9 cellular contexts compared by ENCODE assay signal in genomic region chr2:3001595-3002184, GRCh38.
A peak's percentile ranks its signal among the peaks of the same experiment; 100 is the strongest.
DNase-seq lines count a peak whose midpoint lies in the region; ATAC-seq and TF ChIP-seq lines count a peak whose summit lies in the region.
"Had no signal": no experiment of that assay in that cellular context is flagged by ENCODE, and none has a peak within 500 bp of the region (broad histone marks: within the 10 kb centered on the region; RNA-seq: fewer than 3 reads in every experiment).

No MANE protein-coding gene starts in this region.

- peak; percentile 84 for ATAC-seq in HG03442 (IDR thresholded peaks at IDR 0.05; ENCODE audit: unreplicated experiment)

- no peak overlapping the region for H3K27ac Mint-ChIP-seq in neural crest cell (ENCODE audit: unreplicated experiment)

- TF ChIP-seq CTCF in GM12864 (IDR thresholded peaks at IDR 0.05; ENCODE audit: low read depth, low read length, missing control alignments) = peak; percentile 26
- no peak for TF ChIP-seq CTCF in cardiac fibroblast (IDR thresholded peaks at IDR 0.05; ENCODE audit: low read depth, low read length)
- peak; percentile 33 for TF ChIP-seq CTCF in neural crest cell (conservative IDR thresholded peaks at IDR 0.05)

- no peak for DNase-seq in GM12864 (ENCODE audit: low read depth)
- DNase-seq in cardiac fibroblast (ENCODE audit: low read depth in 2 of 2) = peak; percentile 0 to 42
- DNase-seq in neural crest cell (ENCODE audit: low read depth, low spot score) = no peak
- DNase-seq in stimulated activated CD4-positive, alpha-beta T cell treated with anti-CD3 and anti-CD28 coated beads, Interleukin-4, amount 100 ng/mL, for 1 hour = no peak
- DNase-seq in HuH-7.5 (ENCODE audit: low spot score) = no peak
- no peak for DNase-seq in activated gamma-delta T cell (lab: John Stamatoyannopoulos, UW)
- DNase-seq in NCI-H2081 treated with DMSO at 0.1 percent for 48 hours (lab: John Stamatoyannopoulos, UW) = no peak

- no peaks in the 10 kb centered on the region for H3K9me3 Mint-ChIP-seq in neural crest cell
- H3K9me3 Mint-ChIP-seq: central memory CD8-positive, alpha-beta T cell had no signal

- peaks cover 2% of the 10 kb centered on the region for H3K27me3 Mint-ChIP-seq in neural crest cell (ENCODE audit: low read depth)

- no peaks in the 10 kb centered on the region for H3K36me3 Mint-ChIP-seq in neural crest cell (ENCODE audit: low read depth)

- H3K4me1 Mint-ChIP-seq in neural crest cell = peaks cover 13% of the 10 kb centered on the region
- H3K4me1 Mint-ChIP-seq: central memory CD8-positive, alpha-beta T cell had no signal

- H3K4me3 Mint-ChIP-seq in neural crest cell = no peak overlapping the region
- H3K4me3 Mint-ChIP-seq: central memory CD8-positive, alpha-beta T cell had no signal

- no peak overlapping the region for H3K4me3 ChIP-seq in GM12864 (ENCODE audit: low read depth, low read length)
- no peak overlapping the region for H3K4me3 ChIP-seq in cardiac fibroblast (replicated peaks in 1 of 2; ENCODE audit: low read depth in 2 of 2, low read length in 2 of 2)

Comparison
In these comparisons a context has a peak if more than half of its experiments do, and no peak if none do; other contexts are left out.
1. DNase-seq: peak in cardiac fibroblast (2 of 2); none in GM12864 (single experiment), neural crest cell (single experiment), stimulated activated CD4-positive, alpha-beta T cell treated with anti-CD3 and anti-CD28 coated beads, Interleukin-4, amount 100 ng/mL, for 1 hour (single experiment), HuH-7.5 (single experiment), activated gamma-delta T cell (single experiment) and NCI-H2081 treated with DMSO at 0.1 percent for 48 hours (single experiment).